ENCODE assay signal across 9 cellular contexts in genomic region chr18:23258566-23259265, GRCh38.
DNase-seq lines count a peak whose midpoint lies in the region; ATAC-seq and TF ChIP-seq lines count a peak whose summit lies in the region.
"Had no signal": no experiment of that assay in that cellular context is flagged by ENCODE, and none has a peak within 500 bp of the region (broad histone marks: within the 10 kb centered on the region; RNA-seq: fewer than 3 reads in every experiment).

No MANE protein-coding gene starts in this region.

- TF ChIP-seq POLR2A in thyroid gland (IDR thresholded peaks at IDR 0.05) = no peak

- ATAC-seq in GM21717 (IDR thresholded peaks at IDR 0.05; ENCODE audit: unreplicated experiment) = no peak
- ATAC-seq in activated CD4-positive, CD25-positive, alpha-beta regulatory T cell treated with anti-CD3 and anti-CD28 coated beads, Interleukin-2, amount 50 U/mL, for 24 hours = no peak

- H3K4me1 Mint-ChIP-seq in activated naive CD8-positive, alpha-beta T cell (ENCODE audit: low read depth) = peaks cover 33% of the 10 kb centered on the region
- peaks cover 33% of the 10 kb centered on the region for H3K4me1 Mint-ChIP-seq in activated naive CD8-positive, alpha-beta T cell treated with anti-CD3 and anti-CD28 coated beads for 36 hours

- H3K27me3 ChIP-seq in iPS-20b (ENCODE audit: insufficient read depth, low read length) (no peaks in the 10 kb centered on the region), thyroid gland (no peaks in the 10 kb centered on the region)

- H3K9me3 ChIP-seq in iPS-20b (ENCODE audit: insufficient read depth, low read depth, low read length) (no peaks in the 10 kb centered on the region), thyroid gland (no peaks in the 10 kb centered on the region)

- no peak for DNase-seq in activated naive CD8-positive, alpha-beta T cell treated with anti-CD3 and anti-CD28 coated beads for 36 hours
- DNase-seq in thyroid gland = no peak
- DNase-seq in GF-D8 (lab: John Stamatoyannopoulos, UW) = no peak
- DNase-seq: activated CD8-positive, alpha-beta memory T cell treated with anti-CD3 and anti-CD28 coated beads, Interleukin-2, amount 10 ng/mL, durations not matched to agents 7 days and 5 days had no signal

- TF ChIP-seq CTCF in VCaP (conservative IDR thresholded peaks at IDR 0.05) (no peak), thyroid gland (IDR thresholded peaks at IDR 0.05) (no peak)

- no peak overlapping the region for H3K27ac Mint-ChIP-seq in activated naive CD8-positive, alpha-beta T cell
- no peak overlapping the region for H3K27ac Mint-ChIP-seq in activated naive CD8-positive, alpha-beta T cell treated with anti-CD3 and anti-CD28 coated beads for 36 hours
- H3K27ac Mint-ChIP-seq: activated CD8-positive, alpha-beta memory T cell treated with anti-CD3 and anti-CD28 coated beads, Interleukin-2, amount 10 ng/mL, durations not matched to agents 7 days and 5 days had no signal

- H3K4me3 ChIP-seq in iPS-20b (ENCODE audit: low read length) = no peak overlapping the region
- H3K4me3 ChIP-seq in thyroid gland (replicated peaks in 1 of 3) = no peak overlapping the region

- H3K4me1 ChIP-seq in iPS-20b (ENCODE audit: insufficient read depth, low read length) (peaks cover 19% of the 10 kb centered on the region), thyroid gland (peaks cover 46 to 54% of the 10 kb centered on the region in 2 donors)

- 85 to 93% methylated on average over 10 of the region's 10 CpGs for WGBS in thyroid gland, 2 donors

- H3K36me3 ChIP-seq in iPS-20b (ENCODE audit: insufficient read depth, low read depth, low read length) (peaks cover 49% of the 10 kb centered on the region), thyroid gland (peaks cover 2 to 5% of the 10 kb centered on the region in 2 donors)

- intact Hi-C loops in thyroid gland (cut with DNase I) = loop anchor here (10.0 kb wide), 1 partner anchor 124 kb away; the partner anchor contains the start of gene CABLES1

- peak overlapping the region; percentile 76 for H3K4me3 Mint-ChIP-seq in activated naive CD8-positive, alpha-beta T cell
- no peak overlapping the region for H3K4me3 Mint-ChIP-seq in activated naive CD8-positive, alpha-beta T cell treated with anti-CD3 and anti-CD28 coated beads for 36 hours
- H3K4me3 Mint-ChIP-seq: activated CD8-positive, alpha-beta memory T cell treated with anti-CD3 and anti-CD28 coated beads, Interleukin-2, amount 10 ng/mL, durations not matched to agents 7 days and 5 days had no signal

- no peaks in the 10 kb centered on the region for H3K27me3 Mint-ChIP-seq in activated naive CD8-positive, alpha-beta T cell
- H3K27me3 Mint-ChIP-seq in activated naive CD8-positive, alpha-beta T cell treated with anti-CD3 and anti-CD28 coated beads for 36 hours = no peaks in the 10 kb centered on the region
- H3K27me3 Mint-ChIP-seq: activated CD8-positive, alpha-beta memory T cell treated with anti-CD3 and anti-CD28 coated beads, Interleukin-2, amount 10 ng/mL, durations not matched to agents 7 days and 5 days had no signal

- peaks cover 7% of the 10 kb centered on the region for H3K36me3 Mint-ChIP-seq in activated naive CD8-positive, alpha-beta T cell
- no peaks in the 10 kb centered on the region for H3K36me3 Mint-ChIP-seq in activated naive CD8-positive, alpha-beta T cell treated with anti-CD3 and anti-CD28 coated beads for 36 hours
- H3K36me3 Mint-ChIP-seq: activated CD8-positive, alpha-beta memory T cell treated with anti-CD3 and anti-CD28 coated beads, Interleukin-2, amount 10 ng/mL, durations not matched to agents 7 days and 5 days had no signal

- no peaks in the 10 kb centered on the region for H3K9me3 Mint-ChIP-seq in activated naive CD8-positive, alpha-beta T cell (ENCODE audit: low read depth)
- H3K9me3 Mint-ChIP-seq in activated naive CD8-positive, alpha-beta T cell treated with anti-CD3 and anti-CD28 coated beads for 36 hours = no peaks in the 10 kb centered on the region

- H3K27ac ChIP-seq in VCaP = peak overlapping the region; percentile 98
- H3K27ac ChIP-seq in iPS-20b (ENCODE audit: low read length) = peak overlapping the region; percentile 50
- peak overlapping the region; percentile 95 to 97 (median 97) for H3K27ac ChIP-seq in thyroid gland

- peak overlapping the region; percentile 46; the same call in 1 of the 2 replicates for H3K9ac ChIP-seq in iPS-20b (ENCODE audit: low read depth, low read length)
